1 cellular context compared by ENCODE assay signal in the genomic region with DNA sequence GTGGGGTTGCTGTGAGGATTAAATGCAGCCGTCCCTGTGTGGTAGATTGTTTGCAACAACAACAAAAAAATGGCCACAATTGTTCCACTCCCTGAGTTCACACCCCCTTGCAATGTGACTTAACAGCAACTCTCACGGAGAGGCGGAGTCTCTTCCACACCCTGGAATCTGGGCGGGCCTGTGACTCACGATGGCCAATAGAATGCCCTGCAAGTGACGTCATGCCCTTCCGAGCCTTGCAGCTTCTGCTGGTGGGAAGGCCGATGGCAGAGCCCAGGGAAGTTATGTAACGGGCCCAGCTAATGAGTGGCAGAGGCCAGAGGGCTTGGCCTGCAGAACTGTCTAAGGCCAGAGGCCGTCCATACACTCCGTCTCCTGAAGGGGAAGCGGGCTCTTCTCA.
TF ChIP-seq lines count a peak whose summit lies in the region.

No MANE protein-coding gene starts in this region.

TF ChIP-seq in HepG2, 621 proteins besides CTCF, POLR2A, EP300 and RAD21 (continued from another document and continues in another):
- TF ChIP-seq PRDM10 (CRISPR knock-in tag; IDR thresholded peaks at IDR 0.05; ENCODE audit: low read depth): peak; percentile 66; the same call in 1 of the 2 replicates
- no peak; the same call in 1 of the 2 replicates for TF ChIP-seq ZFP91 (CRISPR knock-in tag; IDR thresholded peaks at IDR 0.05; ENCODE audit: borderline replicate concordance)
- TF ChIP-seq, protein P1, sequence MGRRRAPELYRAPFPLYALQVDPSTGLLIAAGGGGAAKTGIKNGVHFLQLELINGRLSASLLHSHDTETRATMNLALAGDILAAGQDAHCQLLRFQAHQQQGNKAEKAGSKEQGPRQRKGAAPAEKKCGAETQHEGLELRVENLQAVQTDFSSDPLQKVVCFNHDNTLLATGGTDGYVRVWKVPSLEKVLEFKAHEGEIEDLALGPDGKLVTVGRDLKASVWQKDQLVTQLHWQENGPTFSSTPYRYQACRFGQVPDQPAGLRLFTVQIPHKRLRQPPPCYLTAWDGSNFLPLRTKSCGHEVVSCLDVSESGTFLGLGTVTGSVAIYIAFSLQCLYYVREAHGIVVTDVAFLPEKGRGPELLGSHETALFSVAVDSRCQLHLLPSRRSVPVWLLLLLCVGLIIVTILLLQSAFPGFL (CRISPR knock-in tag; IDR thresholded peaks at IDR 0.05): no peak
- TF ChIP-seq MIXL1 (CRISPR knock-in tag; IDR thresholded peaks at IDR 0.05): peak; percentile 90
- no peak for TF ChIP-seq NFRKB (IDR thresholded peaks at IDR 0.05)
- TF ChIP-seq TCF7 (IDR thresholded peaks at IDR 0.05; ENCODE audit: low read depth): no peak
- TF ChIP-seq DR1 (CRISPR knock-in tag; IDR thresholded peaks at IDR 0.05): no peak
- TF ChIP-seq ZNF670 (CRISPR knock-in tag; IDR thresholded peaks at IDR 0.05; ENCODE audit: borderline replicate concordance): 0 out of 2 replicates have a peak, but pooled peaks have one; percentile 73
- no peak for TF ChIP-seq RELA (CRISPR knock-in tag; IDR thresholded peaks at IDR 0.05)
- no peak for TF ChIP-seq ZNF776 (CRISPR knock-in tag; IDR thresholded peaks at IDR 0.05)
- no peak for TF ChIP-seq TSC22D2 (CRISPR knock-in tag; IDR thresholded peaks at IDR 0.05; ENCODE audit: borderline replicate concordance)
- no peak for TF ChIP-seq SALL2 (CRISPR knock-in tag; IDR thresholded peaks at IDR 0.05)
- TF ChIP-seq, protein P2, sequence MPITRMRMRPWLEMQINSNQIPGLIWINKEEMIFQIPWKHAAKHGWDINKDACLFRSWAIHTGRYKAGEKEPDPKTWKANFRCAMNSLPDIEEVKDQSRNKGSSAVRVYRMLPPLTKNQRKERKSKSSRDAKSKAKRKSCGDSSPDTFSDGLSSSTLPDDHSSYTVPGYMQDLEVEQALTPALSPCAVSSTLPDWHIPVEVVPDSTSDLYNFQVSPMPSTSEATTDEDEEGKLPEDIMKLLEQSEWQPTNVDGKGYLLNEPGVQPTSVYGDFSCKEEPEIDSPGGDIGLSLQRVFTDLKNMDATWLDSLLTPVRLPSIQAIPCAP (CRISPR knock-in tag; IDR thresholded peaks at IDR 0.05; ENCODE audit: low read depth): no peak
- TF ChIP-seq, protein P3, sequence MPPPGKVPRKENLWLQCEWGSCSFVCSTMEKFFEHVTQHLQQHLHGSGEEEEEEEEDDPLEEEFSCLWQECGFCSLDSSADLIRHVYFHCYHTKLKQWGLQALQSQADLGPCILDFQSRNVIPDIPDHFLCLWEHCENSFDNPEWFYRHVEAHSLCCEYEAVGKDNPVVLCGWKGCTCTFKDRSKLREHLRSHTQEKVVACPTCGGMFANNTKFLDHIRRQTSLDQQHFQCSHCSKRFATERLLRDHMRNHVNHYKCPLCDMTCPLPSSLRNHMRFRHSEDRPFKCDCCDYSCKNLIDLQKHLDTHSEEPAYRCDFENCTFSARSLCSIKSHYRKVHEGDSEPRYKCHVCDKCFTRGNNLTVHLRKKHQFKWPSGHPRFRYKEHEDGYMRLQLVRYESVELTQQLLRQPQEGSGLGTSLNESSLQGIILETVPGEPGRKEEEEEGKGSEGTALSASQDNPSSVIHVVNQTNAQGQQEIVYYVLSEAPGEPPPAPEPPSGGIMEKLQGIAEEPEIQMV (CRISPR knock-in tag; IDR thresholded peaks at IDR 0.05; ENCODE audit: low read depth): no peak
- 0 out of 2 replicates have a peak, but pooled peaks have one; percentile 2 for TF ChIP-seq GATAD1 (CRISPR knock-in tag; IDR thresholded peaks at IDR 0.05)
- no peak for TF ChIP-seq ZNF564 (CRISPR knock-in tag; IDR thresholded peaks at IDR 0.05)
- TF ChIP-seq ZNF879 (CRISPR knock-in tag; IDR thresholded peaks at IDR 0.05): no peak
- no peak for TF ChIP-seq ZNF24 (IDR thresholded peaks at IDR 0.05)
- TF ChIP-seq, protein P4, sequence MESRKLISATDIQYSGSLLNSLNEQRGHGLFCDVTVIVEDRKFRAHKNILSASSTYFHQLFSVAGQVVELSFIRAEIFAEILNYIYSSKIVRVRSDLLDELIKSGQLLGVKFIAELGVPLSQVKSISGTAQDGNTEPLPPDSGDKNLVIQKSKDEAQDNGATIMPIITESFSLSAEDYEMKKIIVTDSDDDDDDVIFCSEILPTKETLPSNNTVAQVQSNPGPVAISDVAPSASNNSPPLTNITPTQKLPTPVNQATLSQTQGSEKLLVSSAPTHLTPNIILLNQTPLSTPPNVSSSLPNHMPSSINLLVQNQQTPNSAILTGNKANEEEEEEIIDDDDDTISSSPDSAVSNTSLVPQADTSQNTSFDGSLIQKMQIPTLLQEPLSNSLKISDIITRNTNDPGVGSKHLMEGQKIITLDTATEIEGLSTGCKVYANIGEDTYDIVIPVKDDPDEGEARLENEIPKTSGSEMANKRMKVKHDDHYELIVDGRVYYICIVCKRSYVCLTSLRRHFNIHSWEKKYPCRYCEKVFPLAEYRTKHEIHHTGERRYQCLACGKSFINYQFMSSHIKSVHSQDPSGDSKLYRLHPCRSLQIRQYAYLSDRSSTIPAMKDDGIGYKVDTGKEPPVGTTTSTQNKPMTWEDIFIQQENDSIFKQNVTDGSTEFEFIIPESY (CRISPR knock-in tag; IDR thresholded peaks at IDR 0.05): no peak
- TF ChIP-seq ZNF468 (CRISPR knock-in tag; IDR thresholded peaks at IDR 0.05): no peak
- TF ChIP-seq ZNF747 (CRISPR knock-in tag; IDR thresholded peaks at IDR 0.05; ENCODE audit: borderline replicate concordance): no peak
- 0 out of 2 replicates have a peak, but pooled peaks have one; percentile 58 for TF ChIP-seq ZNF510 (CRISPR knock-in tag; IDR thresholded peaks at IDR 0.05; ENCODE audit: low read depth)
- TF ChIP-seq ZFYVE20 (CRISPR knock-in tag; IDR thresholded peaks at IDR 0.05; ENCODE audit: borderline replicate concordance, low read depth): no peak
- TF ChIP-seq TBX2 (CRISPR knock-in tag; IDR thresholded peaks at IDR 0.05; ENCODE audit: borderline replicate concordance): peak; percentile 65; the same call in 1 of the 2 replicates
- no peak for TF ChIP-seq ESRRA (CRISPR knock-in tag; IDR thresholded peaks at IDR 0.05; ENCODE audit: low read depth)
- TF ChIP-seq SNAPC2 (CRISPR knock-in tag; IDR thresholded peaks at IDR 0.05): no peak
- TF ChIP-seq TBP (CRISPR knock-in tag; IDR thresholded peaks at IDR 0.05): no peak
- TF ChIP-seq YY1 (IDR thresholded peaks at IDR 0.05; ENCODE audit: insufficient read depth, insufficient replicate concordance, low read depth, low read length): no peak
- no peak for TF ChIP-seq ZNF256 (CRISPR knock-in tag; conservative IDR thresholded peaks at IDR 0.05)
- TF ChIP-seq, protein P5, sequence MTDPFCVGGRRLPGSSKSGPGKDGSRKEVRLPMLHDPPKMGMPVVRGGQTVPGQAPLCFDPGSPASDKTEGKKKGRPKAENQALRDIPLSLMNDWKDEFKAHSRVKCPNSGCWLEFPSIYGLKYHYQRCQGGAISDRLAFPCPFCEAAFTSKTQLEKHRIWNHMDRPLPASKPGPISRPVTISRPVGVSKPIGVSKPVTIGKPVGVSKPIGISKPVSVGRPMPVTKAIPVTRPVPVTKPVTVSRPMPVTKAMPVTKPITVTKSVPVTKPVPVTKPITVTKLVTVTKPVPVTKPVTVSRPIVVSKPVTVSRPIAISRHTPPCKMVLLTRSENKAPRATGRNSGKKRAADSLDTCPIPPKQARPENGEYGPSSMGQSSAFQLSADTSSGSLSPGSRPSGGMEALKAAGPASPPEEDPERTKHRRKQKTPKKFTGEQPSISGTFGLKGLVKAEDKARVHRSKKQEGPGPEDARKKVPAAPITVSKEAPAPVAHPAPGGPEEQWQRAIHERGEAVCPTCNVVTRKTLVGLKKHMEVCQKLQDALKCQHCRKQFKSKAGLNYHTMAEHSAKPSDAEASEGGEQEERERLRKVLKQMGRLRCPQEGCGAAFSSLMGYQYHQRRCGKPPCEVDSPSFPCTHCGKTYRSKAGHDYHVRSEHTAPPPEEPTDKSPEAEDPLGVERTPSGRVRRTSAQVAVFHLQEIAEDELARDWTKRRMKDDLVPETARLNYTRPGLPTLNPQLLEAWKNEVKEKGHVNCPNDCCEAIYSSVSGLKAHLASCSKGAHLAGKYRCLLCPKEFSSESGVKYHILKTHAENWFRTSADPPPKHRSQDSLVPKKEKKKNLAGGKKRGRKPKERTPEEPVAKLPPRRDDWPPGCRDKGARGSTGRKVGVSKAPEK (CRISPR knock-in tag; IDR thresholded peaks at IDR 0.05; ENCODE audit: borderline replicate concordance): no peak
- TF ChIP-seq HIC2 (CRISPR knock-in tag; IDR thresholded peaks at IDR 0.05; ENCODE audit: low read depth): no peak
- TF ChIP-seq HOXD1 (CRISPR knock-in tag; IDR thresholded peaks at IDR 0.05): no peak
- TF ChIP-seq NBN (conservative IDR thresholded peaks at IDR 0.05): no peak
- TF ChIP-seq KDM5B (CRISPR knock-in tag; IDR thresholded peaks at IDR 0.05; ENCODE audit: borderline replicate concordance): no peak
- no peak for TF ChIP-seq ZNF337 (CRISPR knock-in tag; IDR thresholded peaks at IDR 0.05; ENCODE audit: borderline replicate concordance, low read depth)
- no peak for TF ChIP-seq ZFP82 (CRISPR knock-in tag; IDR thresholded peaks at IDR 0.05; ENCODE audit: borderline replicate concordance)
- TF ChIP-seq ZNF607 (CRISPR knock-in tag; IDR thresholded peaks at IDR 0.05; ENCODE audit: borderline replicate concordance): 0 out of 2 replicates have a peak, but pooled peaks have one; percentile 26
- TF ChIP-seq ZNF850 (CRISPR knock-in tag; conservative IDR thresholded peaks at IDR 0.05): no peak
- no peak for TF ChIP-seq CHCHD3 (CRISPR knock-in tag; IDR thresholded peaks at IDR 0.05)
- no peak for TF ChIP-seq ZNF225 (CRISPR knock-in tag; IDR thresholded peaks at IDR 0.05)
- TF ChIP-seq ZNF816 (CRISPR knock-in tag; IDR thresholded peaks at IDR 0.05; ENCODE audit: borderline replicate concordance): no peak
- TF ChIP-seq ZNF792 (CRISPR knock-in tag; IDR thresholded peaks at IDR 0.05): no peak
- TF ChIP-seq POLR2AphosphoS5 (IDR thresholded peaks at IDR 0.05; ENCODE audit: low read depth, low read length): peak; percentile 47; the same call in 1 of the 2 replicates
- no peak for TF ChIP-seq ZNF790 (CRISPR knock-in tag; IDR thresholded peaks at IDR 0.05; ENCODE audit: borderline replicate concordance)
- peak; percentile 85 for TF ChIP-seq NFYC (CRISPR knock-in tag; IDR thresholded peaks at IDR 0.05)
- TF ChIP-seq ZNF451 (CRISPR knock-in tag; IDR thresholded peaks at IDR 0.05): no peak
- TF ChIP-seq ZNF678 (CRISPR knock-in tag; IDR thresholded peaks at IDR 0.05): no peak
- peak; percentile 72 for TF ChIP-seq SALL1 (CRISPR knock-in tag; IDR thresholded peaks at IDR 0.05)
- peak; percentile 34; the same call in 1 of the 2 replicates for TF ChIP-seq PATZ1 (CRISPR knock-in tag; IDR thresholded peaks at IDR 0.05)
- no peak for TF ChIP-seq NCOA1 (CRISPR knock-in tag; IDR thresholded peaks at IDR 0.05)
